ENCODE assay signal across 9 cellular contexts in genomic region chr2:85707304-85707703, GRCh38. TPM values are rescaled to one million over a fixed set of nuclear protein-coding genes. Genes with fewer than 3 reads are reported as not detected.
DNase-seq lines count a peak whose midpoint lies in the region; ATAC-seq and TF ChIP-seq lines count a peak whose summit lies in the region.
"Had no signal": no experiment of that assay in that cellular context is flagged by ENCODE, and none has a peak within 500 bp of the region (broad histone marks: within the 10 kb centered on the region; RNA-seq: fewer than 3 reads in every experiment).

No MANE protein-coding gene starts in this region.

- H3K27ac Mint-ChIP-seq in naive thymus-derived CD8-positive, alpha-beta T cell: peak overlapping the region in 3 of 10 donors; percentile 27 to 60 (median 41)

- H3K9me3 ChIP-seq in testis: no peaks in the 10 kb centered on the region

- intact Hi-C loops in testis (cut with DNase I; ENCODE audit: low total_unique reads): no loop called here

- WGBS in testis, 2 donors: 1 to 2% methylated on average over 10 of the region's 10 CpGs

- H3K4me1 ChIP-seq in testis: peaks cover 36% of the 10 kb centered on the region

- POLR2A ChIA-PET in naive thymus-derived CD8-positive, alpha-beta T cell (lab: Charles Lee): no interaction called here

- no peaks in the 10 kb centered on the region for H3K27me3 ChIP-seq in testis

- no peaks in the 10 kb centered on the region for H3K9me3 Mint-ChIP-seq in naive thymus-derived CD8-positive, alpha-beta T cell

- peaks cover 0 to 19% (median 7%) of the 10 kb centered on the region in 5 donors for H3K27me3 Mint-ChIP-seq in naive thymus-derived CD8-positive, alpha-beta T cell

- no peak for TF ChIP-seq POLR2A in testis (IDR thresholded peaks at IDR 0.05)

- DNase-seq in A172 (ENCODE audit: low spot score): peak; percentile 81
- DNase-seq in GM12865 (ENCODE audit: low read depth): peak; percentile 91
- DNase-seq in NCI-H748 (lab: John Stamatoyannopoulos, UW; ENCODE audit: unreplicated experiment): peak; percentile 76
- DNase-seq in activated CD4-positive, alpha-beta T cell treated with anti-CD3 and anti-CD28 coated beads, Interleukin-2, amount 50 U/mL, for 4 hours: peak; percentile 37
- DNase-seq in epithelial cell of esophagus (ENCODE audit: low read depth): peak; percentile 93
- DNase-seq in naive thymus-derived CD8-positive, alpha-beta T cell: peak in 9 of 10 donors; percentile 23 to 80 (median 69)
- peak; percentile 86 for DNase-seq in testis

- TF ChIP-seq CTCF in GM12865 (IDR thresholded peaks at IDR 0.05; ENCODE audit: insufficient read depth, low read depth, low read length, missing control alignments): peak; percentile 79
- peak; percentile 94 for TF ChIP-seq CTCF in epithelial cell of esophagus (IDR thresholded peaks at IDR 0.05; ENCODE audit: insufficient read depth, low read depth, low read length, missing control alignments)
- peak; percentile 78 to 91 (median 90) for TF ChIP-seq CTCF in testis (IDR thresholded peaks at IDR 0.05)

- no peaks in the 10 kb centered on the region for H3K36me3 Mint-ChIP-seq in naive thymus-derived CD8-positive, alpha-beta T cell

- H3K4me1 Mint-ChIP-seq in naive thymus-derived CD8-positive, alpha-beta T cell: peaks cover 1 to 56% (median 5%) of the 10 kb centered on the region in 4 donors

- peak overlapping the region in 1 of 2 donors; percentile 14 for H3K27ac ChIP-seq in testis

- peak overlapping the region in 1 of 10 donors; percentile 12 for H3K4me3 Mint-ChIP-seq in naive thymus-derived CD8-positive, alpha-beta T cell

- ATAC-seq in HG03442 (IDR thresholded peaks at IDR 0.05; ENCODE audit: unreplicated experiment): peak; percentile 42
- peak; percentile 89 to 95 for ATAC-seq in naive thymus-derived CD8-positive, alpha-beta T cell

- no peaks in the 10 kb centered on the region for H3K36me3 ChIP-seq in testis (ENCODE audit: low read depth, missing control alignments)

- no peak overlapping the region for H3K4me3 ChIP-seq in GM12865 (ENCODE audit: low read depth, low read length)
- H3K4me3 ChIP-seq in epithelial cell of esophagus (ENCODE audit: low read length): no peak overlapping the region
- no peak overlapping the region for H3K4me3 ChIP-seq in testis

RNA-seq across cellular contexts. Expression of gene GNLY, which starts 13.1 kb away (rescaled TPM):
- total RNA-seq in A172 (2014; rRNA removed; shearing (Covaris generic)): not detected in 2 replicates
- 1 to 10 TPM; 5.3 to 7.3 TPM for total RNA-seq in naive thymus-derived CD8-positive, alpha-beta T cell
- polyA plus RNA-seq in naive thymus-derived CD8-positive, alpha-beta T cell: 1,000 to 10,000 TPM in 1 of 3 donors, 10 to 100 TPM in 2; 21.0 to 1,108 (median 35.6) TPM
- 1 to 10 TPM in 1 of 2 donors, under 1 TPM in 1; 0.43 to 2.6 TPM for total RNA-seq in testis
- polyA plus RNA-seq in testis (ENCODE audit: insufficient read depth, low read depth, low replicate concordance): 2.2 TPM
- total RNA-seq: temporal lobe had no signal

RNA-seq across cellular contexts. Expression of gene SFTPB, which starts 39.3 kb away (rescaled TPM):
- not detected in 2 replicates for total RNA-seq in A172 (2014; rRNA removed; shearing (Covaris generic))
- not detected for total RNA-seq in naive thymus-derived CD8-positive, alpha-beta T cell
- polyA plus RNA-seq in naive thymus-derived CD8-positive, alpha-beta T cell: under 1 TPM in 1 of 3 donors, not detected in 2; 0.06 TPM
- under 1 TPM in 1 of 2 donors, not detected in 1; 0.25 TPM for total RNA-seq in testis
- 0.36 TPM for polyA plus RNA-seq in testis (ENCODE audit: insufficient read depth, low read depth, low replicate concordance)

RNA-seq across cellular contexts. Expression of gene ATOH8, which starts 46.5 kb away (rescaled TPM):
- total RNA-seq in A172 (2014; rRNA removed; shearing (Covaris generic)): 1.7 and 3.2 TPM in 2 replicates
- not detected for total RNA-seq in naive thymus-derived CD8-positive, alpha-beta T cell
- not detected for polyA plus RNA-seq in naive thymus-derived CD8-positive, alpha-beta T cell
- 10 to 100 TPM; 14.2 to 16.8 TPM for total RNA-seq in testis
- polyA plus RNA-seq in testis (ENCODE audit: insufficient read depth, low read depth, low replicate concordance): 13.5 TPM

Comparison
In these comparisons a context has a peak if more than half of its experiments do, and no peak if none do; other contexts are left out.
1. DNase-seq: peak in every context shown above with its lines; median percentile 93 in epithelial cell of esophagus; 91 in GM12865; 86 in testis; 81 in A172; 76 in NCI-H748; 69 in naive thymus-derived CD8-positive, alpha-beta T cell; 37 in activated CD4-positive, alpha-beta T cell treated with anti-CD3 and anti-CD28 coated beads, Interleukin-2, amount 50 U/mL, for 4 hours.